8 cellular contexts compared by ENCODE assay signal in genomic region chr5:78648359-78649219, GRCh38. TPM values are rescaled to one million over a fixed set of nuclear protein-coding genes. Genes with fewer than 3 reads are reported as not detected.
DNase-seq lines count a peak whose midpoint lies in the region; ATAC-seq and TF ChIP-seq lines count a peak whose summit lies in the region.

Gene LHFPL2 (minus strand): TSS chr5:78648772. CDS start chr5:78510213, 138,559 bp downstream.

- DNase-seq in activated CD4-positive, alpha-beta T cell treated with anti-CD3 and anti-CD28 coated beads for 4 hours: peak; percentile 2 to 3
- DNase-seq in activated CD4-positive, alpha-beta T cell treated with anti-CD3 and anti-CD28 coated beads, Interleukin-2, amount 50 U/mL, for 1 hour: no peak
- DNase-seq in NCI-H146 (lab: John Stamatoyannopoulos, UW) (peak; percentile 71), fibroblast of gingiva (ENCODE audit: low read depth) (peak; percentile 69), thoracic aorta (ENCODE audit: low spot score) (peak; percentile 46)
- peak; percentile 21 for DNase-seq in activated T-cell treated with anti-CD3 and anti-CD28 coated beads, Interleukin-2, amount 50 U/mL, for 1 hour

- peak within 1 kb of the TSS; percentile 39 for H3K4me3 ChIP-seq in mucosa of stomach (ENCODE audit: low read length)
- H3K4me3 ChIP-seq in thoracic aorta: peak within 1 kb of the TSS; percentile 90

- no peaks in the 10 kb centered on the region for H3K27me3 ChIP-seq in mucosa of stomach (ENCODE audit: control insufficient read depth, insufficient read depth, low read length)
- H3K27me3 ChIP-seq in thoracic aorta (replicated peaks; ENCODE audit: insufficient read depth): no peaks in the 10 kb centered on the region

- peak; percentile 69 for ATAC-seq in HG02610 (IDR thresholded peaks at IDR 0.05; ENCODE audit: unreplicated experiment)
- ATAC-seq in thoracic aorta (ENCODE audit: insufficient number of reproducible peaks, low FRiP score, low read depth): peak; percentile 69

- no peaks in the 10 kb centered on the region for H3K36me3 ChIP-seq in mucosa of stomach (ENCODE audit: control insufficient read depth, insufficient read depth, low read length)
- H3K36me3 ChIP-seq in thoracic aorta: no peaks in the 10 kb centered on the region

- H3K27ac ChIP-seq in thoracic aorta: peak within 1 kb of the TSS; percentile 96 to 97

- H3K4me1 ChIP-seq in mucosa of stomach (ENCODE audit: control insufficient read depth, insufficient read depth, low read length) (peaks cover 20% of the 10 kb centered on the region), thoracic aorta (ENCODE audit: control insufficient read depth in 1 of 2, low read depth in 2 of 2) (peaks cover 22 to 55% of the 10 kb centered on the region in 2 donors)

- peak within 1 kb of the TSS; percentile 82 for H3K9ac ChIP-seq in mucosa of stomach (ENCODE audit: low read length)

- TF ChIP-seq CTCF in thoracic aorta (IDR thresholded peaks at IDR 0.05): peak; percentile 6

- H3K9me3 ChIP-seq in mucosa of stomach (ENCODE audit: control insufficient read depth, low read length) (no peaks in the 10 kb centered on the region), thoracic aorta (no peaks in the 10 kb centered on the region)

RNA-seq across cellular contexts. Expression of gene LHFPL2, which starts in this region (rescaled TPM):
- 10 to 100 TPM; 30.1 to 72.6 TPM for total RNA-seq in thoracic aorta
